ENCODE assay signal across 14 cellular contexts in genomic region chr10:15197276-15197675, GRCh38. TPM values are rescaled to one million over a fixed set of nuclear protein-coding genes. Genes with fewer than 3 reads are reported as not detected.
A peak's percentile ranks its signal among the peaks of the same experiment; 100 is the strongest.
DNase-seq lines count a peak whose midpoint lies in the region; ATAC-seq and TF ChIP-seq lines count a peak whose summit lies in the region.
"Had no signal": no experiment of that assay in that cellular context is flagged by ENCODE, and none has a peak within 500 bp of the region (broad histone marks: within the 10 kb centered on the region; RNA-seq: fewer than 3 reads in every experiment).

No MANE protein-coding gene starts in this region.

- peak overlapping the region; percentile 55 for H3K27ac Mint-ChIP-seq in CD4-positive, alpha-beta T cell
- H3K27ac Mint-ChIP-seq in activated naive CD8-positive, alpha-beta T cell treated with anti-CD3 and anti-CD28 coated beads for 36 hours: peak overlapping the region; percentile 44

- no peaks in the 10 kb centered on the region for H3K4me1 ChIP-seq in vagina
- no peaks in the 10 kb centered on the region for H3K4me1 ChIP-seq in suprapubic skin
- H3K4me1 ChIP-seq in spleen: peaks cover 0 to 39% (median 11%) of the 10 kb centered on the region in 6 donors

- no peaks in the 10 kb centered on the region for H3K27me3 Mint-ChIP-seq in CD4-positive, alpha-beta T cell
- H3K27me3 Mint-ChIP-seq in activated naive CD8-positive, alpha-beta T cell treated with anti-CD3 and anti-CD28 coated beads for 36 hours: no peaks in the 10 kb centered on the region

- TF ChIP-seq POLR2A in vagina (IDR thresholded peaks at IDR 0.05): no peak
- TF ChIP-seq POLR2A in suprapubic skin (IDR thresholded peaks at IDR 0.05): no peak
- TF ChIP-seq POLR2A in spleen (IDR thresholded peaks at IDR 0.05): no peak

- H3K4me1 Mint-ChIP-seq in CD4-positive, alpha-beta T cell (ENCODE audit: low read depth): peaks cover 14% of the 10 kb centered on the region
- H3K4me1 Mint-ChIP-seq in activated naive CD8-positive, alpha-beta T cell treated with anti-CD3 and anti-CD28 coated beads for 36 hours: peaks cover 38% of the 10 kb centered on the region

- H3K9me3 Mint-ChIP-seq in CD4-positive, alpha-beta T cell: no peaks in the 10 kb centered on the region
- H3K9me3 Mint-ChIP-seq in activated naive CD8-positive, alpha-beta T cell treated with anti-CD3 and anti-CD28 coated beads for 36 hours: no peaks in the 10 kb centered on the region

- intact Hi-C loops in CD4-positive, alpha-beta T cell (cut with DNase I, micrococcal nuclease): no loop called here
- intact Hi-C loops in vagina (cut with DNase I): no loop called here
- intact Hi-C loops in spleen (cut with DNase I; ENCODE audit: low total_unique reads): no loop called here

- H3K27ac ChIP-seq in CD4-positive, alpha-beta T cell (ENCODE audit: low read depth, low read length): no peak overlapping the region
- H3K27ac ChIP-seq in vagina (no peak overlapping the region), suprapubic skin (no peak overlapping the region), spleen (peak overlapping the region in 1 of 8 donors; percentile 66)

- H3K36me3 ChIP-seq in vagina (no peaks in the 10 kb centered on the region), suprapubic skin (no peaks in the 10 kb centered on the region), spleen (no peaks in the 10 kb centered on the region)

- TF ChIP-seq EP300 in suprapubic skin (IDR thresholded peaks at IDR 0.05): no peak

- no peaks in the 10 kb centered on the region for H3K9me3 ChIP-seq in CD4-positive, alpha-beta T cell (ENCODE audit: control insufficient read depth, low read length)
- no peaks in the 10 kb centered on the region for H3K9me3 ChIP-seq in vagina
- H3K9me3 ChIP-seq in suprapubic skin: no peaks in the 10 kb centered on the region
- peaks cover 0 to 9% (median 0%) of the 10 kb centered on the region in 8 donors for H3K9me3 ChIP-seq in spleen

- 72% methylated on average over 2 of the region's 2 CpGs for WGBS in suprapubic skin
- WGBS in spleen, 5 donors: 55 to 70% (median 66%) methylated on average over 2 of the region's 2 CpGs

- no peaks in the 10 kb centered on the region for H3K27me3 ChIP-seq in CD4-positive, alpha-beta T cell (ENCODE audit: control insufficient read depth, insufficient read depth, low read length)
- H3K27me3 ChIP-seq in vagina (no peaks in the 10 kb centered on the region), suprapubic skin (no peaks in the 10 kb centered on the region), spleen (replicated peaks in 1 of 7) (peaks cover 0 to 13% (median 0%) of the 10 kb centered on the region in 7 donors)

- ATAC-seq in CD4-positive, alpha-beta T cell (ENCODE audit: poor library complexity): no peak

- no peaks in the 10 kb centered on the region for H3K36me3 Mint-ChIP-seq in CD4-positive, alpha-beta T cell (ENCODE audit: low read depth)
- no peaks in the 10 kb centered on the region for H3K36me3 Mint-ChIP-seq in activated naive CD8-positive, alpha-beta T cell treated with anti-CD3 and anti-CD28 coated beads for 36 hours

- POLR2A ChIA-PET in CD4-positive, alpha-beta T cell (lab: Charles Lee): interaction anchor here (0.6 to 1.3 kb wide), 3 partner anchors 11 to 26 kb away, joined by 3 to 4 read pairs (median 3); no protein-coding TSS in a partner anchor

- peak overlapping the region; percentile 49 for H3K4me3 Mint-ChIP-seq in CD4-positive, alpha-beta T cell
- H3K4me3 Mint-ChIP-seq in activated naive CD8-positive, alpha-beta T cell treated with anti-CD3 and anti-CD28 coated beads for 36 hours: no peak overlapping the region

- in situ Hi-C loops in ACHN (cut with HindIII; ENCODE audit: low pct_ligation_motif_present, low pct_unique_long_range_greater_than_20kb, low sequenced_read_pairs): no loop called here

- no peak for TF ChIP-seq CTCF in CD4-positive, alpha-beta T cell (IDR thresholded peaks at IDR 0.05)
- TF ChIP-seq CTCF in fibroblast of pulmonary artery (IDR thresholded peaks at IDR 0.05; ENCODE audit: low read length, missing control alignments): no peak
- no peak for TF ChIP-seq CTCF in vagina (IDR thresholded peaks at IDR 0.05)
- no peak for TF ChIP-seq CTCF in suprapubic skin (IDR thresholded peaks at IDR 0.05)
- no peak for TF ChIP-seq CTCF in spleen (IDR thresholded peaks at IDR 0.05 in 8 of 11, conservative IDR thresholded peaks at IDR 0.05 in 3 of 11)

- H3K4me3 ChIP-seq in fibroblast of pulmonary artery (replicated peaks; ENCODE audit: low read depth, low read length): no peak overlapping the region
- no peak overlapping the region for H3K4me3 ChIP-seq in vagina
- no peak overlapping the region for H3K4me3 ChIP-seq in suprapubic skin
- H3K4me3 ChIP-seq in spleen: no peak overlapping the region
- H3K4me3 ChIP-seq: skin epidermis had no signal

- no peak for DNase-seq in CD4-positive, alpha-beta T cell
- DNase-seq in HCEC 1CT (peak; percentile 59), fibroblast of pulmonary artery (ENCODE audit: low read depth) (peak; percentile 51), vagina (ENCODE audit: extremely low spot score in 2 of 2) (no peak), suprapubic skin (ENCODE audit: low spot score in 2 of 2) (no peak), spleen (no peak), ACHN (no peak)
- DNase-seq in activated naive CD8-positive, alpha-beta T cell treated with anti-CD3 and anti-CD28 coated beads for 36 hours: no peak
- DNase-seq: activated CD4-positive, alpha-beta T cell treated with anti-CD3 and anti-CD28 coated beads for 48 hours; mesenchymal stem cell; NCI-H1694 treated with DMSO at 0.1 percent for 48 hours; NCI-H748 treated with DMSO at 0.1 percent for 48 hours; occipital lobe had no signal

- CTCF ChIA-PET in CD4-positive, alpha-beta T cell (lab: Charles Lee): no interaction called here

RNA-seq across cellular contexts. Expression of gene NMT2, which starts 28.8 kb away (rescaled TPM):
- total RNA-seq in CD4-positive, alpha-beta T cell: 10 to 100 TPM; 23.4 to 28.1 TPM
- 10 to 100 TPM; 11.3 to 11.7 TPM for total RNA-seq in activated naive CD8-positive, alpha-beta T cell treated with anti-CD3 and anti-CD28 coated beads for 36 hours
- total RNA-seq in vagina (15.2 TPM), suprapubic skin (10 to 100 TPM; 14.1 to 25.5 (median 16.6) TPM), spleen (10 to 100 TPM; 11.3 to 19.2 (median 14.6) TPM)
- 10 to 100 TPM in 1 of 3 donors, 1 to 10 TPM in 2; 4.3 to 10.2 (median 6.0) TPM for polyA plus RNA-seq in spleen

Comparison
In these comparisons a context has a peak if more than half of its experiments do, and no peak if none do; other contexts are left out.
1. DNase-seq: peak in HCEC 1CT (single experiment) and fibroblast of pulmonary artery (single experiment); none in CD4-positive, alpha-beta T cell (0 of 10), activated naive CD8-positive, alpha-beta T cell treated with anti-CD3 and anti-CD28 coated beads for 36 hours (single experiment), vagina (0 of 2), suprapubic skin (0 of 2), spleen (single experiment) and ACHN (single experiment).